1 cellular context compared by ENCODE assay signal in the genomic region with DNA sequence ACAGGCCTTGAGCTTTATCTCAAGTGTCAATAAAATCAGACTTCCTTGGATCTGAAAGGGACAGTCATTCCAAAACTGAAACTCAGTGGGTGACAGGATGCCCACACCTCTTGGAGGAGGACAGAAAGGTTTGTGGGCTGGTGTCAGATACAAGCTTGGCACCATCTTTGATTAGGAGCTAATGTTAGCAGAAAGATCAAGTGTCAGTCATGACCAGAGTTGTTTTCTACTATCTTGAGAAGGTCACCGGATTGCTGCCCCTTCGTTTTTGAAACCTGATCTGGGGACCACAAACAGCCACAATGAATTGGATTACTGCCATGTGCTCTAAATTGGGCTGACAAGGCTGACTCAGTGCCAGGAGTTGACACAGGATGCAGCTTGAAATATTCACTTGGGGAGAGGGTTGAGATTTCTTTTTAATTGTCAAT.
TF ChIP-seq lines count a peak whose summit lies in the region.

No MANE protein-coding gene starts in this region.

TF ChIP-seq in IMR-90, 13 proteins besides CTCF, POLR2A, EP300 and RAD21 (continued from another document):
- TF ChIP-seq MAZ (IDR thresholded peaks at IDR 0.05; ENCODE audit: borderline replicate concordance, low read depth, low read length) (no peak), BHLHE40 (IDR thresholded peaks at IDR 0.05; ENCODE audit: low read depth, low read length) (no peak), RFX5 (IDR thresholded peaks at IDR 0.05; ENCODE audit: low read depth, low read length) (no peak)
- TF ChIP-seq, protein P1, sequence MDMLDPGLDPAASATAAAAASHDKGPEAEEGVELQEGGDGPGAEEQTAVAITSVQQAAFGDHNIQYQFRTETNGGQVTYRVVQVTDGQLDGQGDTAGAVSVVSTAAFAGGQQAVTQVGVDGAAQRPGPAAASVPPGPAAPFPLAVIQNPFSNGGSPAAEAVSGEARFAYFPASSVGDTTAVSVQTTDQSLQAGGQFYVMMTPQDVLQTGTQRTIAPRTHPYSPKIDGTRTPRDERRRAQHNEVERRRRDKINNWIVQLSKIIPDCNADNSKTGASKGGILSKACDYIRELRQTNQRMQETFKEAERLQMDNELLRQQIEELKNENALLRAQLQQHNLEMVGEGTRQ (IDR thresholded peaks at IDR 0.05; ENCODE audit: low read depth, low read length): no peak
